ENCODE assay signal across 8 cellular contexts in the genomic region with DNA sequence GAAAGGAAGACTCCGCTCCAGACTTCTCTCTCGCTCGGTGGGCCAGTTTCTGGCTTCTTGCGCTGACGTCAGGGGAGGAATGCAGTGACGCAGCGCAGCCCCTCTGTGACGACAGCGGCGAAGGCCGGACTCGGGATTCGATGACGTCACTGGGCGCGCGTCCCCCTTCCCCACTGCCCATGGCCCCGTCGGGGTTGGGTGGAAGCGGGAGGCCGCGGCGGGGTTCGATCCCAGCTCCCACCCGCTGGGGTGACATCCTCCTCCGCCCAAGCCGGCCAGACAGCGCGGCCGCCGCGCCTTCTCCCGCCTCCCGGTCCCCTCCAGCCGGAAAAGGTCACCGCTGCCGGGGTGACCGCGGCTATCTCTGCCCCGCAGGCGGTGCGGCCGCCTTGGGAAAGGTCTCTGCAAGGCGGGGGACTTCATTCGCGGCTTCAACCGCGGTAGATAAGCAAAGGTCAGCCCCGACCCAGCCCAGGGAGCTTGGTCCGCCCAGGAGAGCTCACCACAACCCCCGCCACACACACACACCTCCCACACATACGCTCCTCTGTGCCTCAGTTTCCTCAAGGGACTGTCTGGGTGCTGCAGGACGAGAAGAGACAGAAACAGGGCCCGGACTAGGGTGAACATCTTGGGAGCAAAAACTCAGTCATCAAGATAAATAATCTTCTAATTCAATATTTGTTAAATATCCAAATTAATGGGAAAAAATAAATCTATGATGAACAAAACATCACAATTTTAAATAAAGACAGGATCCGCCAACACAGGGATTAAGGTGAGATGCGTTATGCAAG. TPM values are rescaled to one million over a fixed set of nuclear protein-coding genes. Genes with fewer than 3 reads are reported as not detected.
DNase-seq lines count a peak whose midpoint lies in the region; ATAC-seq and TF ChIP-seq lines count a peak whose summit lies in the region.

No MANE protein-coding gene starts in this region.

- ATAC-seq in GM19395 (IDR thresholded peaks at IDR 0.05; ENCODE audit: unreplicated experiment) (peak; percentile 39), HG03442 (IDR thresholded peaks at IDR 0.05; ENCODE audit: unreplicated experiment) (peak; percentile 28), foreskin keratinocyte (no peak)

- H3K27me3 ChIP-seq in foreskin keratinocyte: no peaks in the 10 kb centered on the region

- peak overlapping the region; percentile 73 for H3K4me3 ChIP-seq in WI38 (ENCODE audit: low read depth, low read length)

- intact Hi-C loops in posterior vena cava (cut with DNase I): no loop called here

- no peaks in the 10 kb centered on the region for H3K4me1 ChIP-seq in foreskin keratinocyte

- DNase-seq in GDM1 (lab: John Stamatoyannopoulos, UW): peak; percentile 59
- no peak for DNase-seq in foreskin keratinocyte
- DNase-seq in posterior vena cava (ENCODE audit: low spot score): peak; percentile 96
- DNase-seq in activated effector memory CD4-positive, alpha-beta T cell treated with Interleukin-2 at 50 U/mL for 16 hours: no peak
- DNase-seq in NCI-H524 treated with DMSO at 0.1 percent for 48 hours (lab: John Stamatoyannopoulos, UW): no peak

- H3K27ac ChIP-seq in foreskin keratinocyte: peak overlapping the region; percentile 74

- TF ChIP-seq CTCF in WI38 (IDR thresholded peaks at IDR 0.05; ENCODE audit: low read depth, low read length) (no peak), foreskin keratinocyte (conservative IDR thresholded peaks at IDR 0.05) (no peak)

RNA-seq across cellular contexts. Expression of a gene that starts 0.8 kb away (rescaled TPM):
- 4.2 and 4.6 TPM in 2 replicates for total RNA-seq in foreskin keratinocyte
- polyA plus RNA-seq in foreskin keratinocyte: 3.2 and 3.7 TPM in 2 replicates
- 1 to 10 TPM; 7.5 to 7.8 TPM for total RNA-seq in posterior vena cava

RNA-seq across cellular contexts. Expression of a gene that starts 21.0 kb away (rescaled TPM):
- not detected in 2 replicates for total RNA-seq in foreskin keratinocyte
- not detected in 2 replicates for polyA plus RNA-seq in foreskin keratinocyte
- not detected for total RNA-seq in posterior vena cava

RNA-seq across cellular contexts. Expression of a gene that starts 24.6 kb away (rescaled TPM):
- total RNA-seq in foreskin keratinocyte: 7.8 and 8.3 TPM in 2 replicates
- 6.5 and 6.7 TPM in 2 replicates for polyA plus RNA-seq in foreskin keratinocyte
- 1 to 10 TPM; 3.6 to 5.3 TPM for total RNA-seq in posterior vena cava

RNA-seq across cellular contexts. Expression of a gene that starts 54.7 kb away (rescaled TPM):
- 32.6 and 33.9 TPM in 2 replicates for total RNA-seq in foreskin keratinocyte
- polyA plus RNA-seq in foreskin keratinocyte: 37.1 and 42.8 TPM in 2 replicates
- 10 to 100 TPM; 18.8 to 21.0 TPM for total RNA-seq in posterior vena cava

RNA-seq across cellular contexts. Expression of a gene that starts 54.9 kb away (rescaled TPM):
- total RNA-seq in foreskin keratinocyte: not detected in 2 replicates
- polyA plus RNA-seq in foreskin keratinocyte: 0.11 and 0.12 TPM in 2 replicates
- under 1 TPM in 1 of 2 donors, not detected in 1; 0.74 TPM for total RNA-seq in posterior vena cava

Comparison
In these comparisons a context has a peak if more than half of its experiments do, and no peak if none do; other contexts are left out.
1. DNase-seq: peak in GDM1 (single experiment) and posterior vena cava (single experiment); none in foreskin keratinocyte (0 of 2), activated effector memory CD4-positive, alpha-beta T cell treated with Interleukin-2 at 50 U/mL for 16 hours (single experiment) and NCI-H524 treated with DMSO at 0.1 percent for 48 hours (single experiment).